18 cellular contexts compared by ENCODE assay signal in genomic region chr2:144096531-144096930, GRCh38.
"Had no signal": no experiment of that assay in that cellular context is flagged by ENCODE, and none has a peak within 500 bp of the region (broad histone marks: within the 10 kb centered on the region; RNA-seq: fewer than 3 reads in every experiment).

No MANE protein-coding gene starts in this region.

- H3K4me1 Mint-ChIP-seq: neural progenitor cell had no signal

- H2AFZ ChIP-seq: hepatocyte, neural progenitor cell had no signal

- FAIRE-seq: islet of Langerhans had no signal

- H3K4me3 ChIP-seq: hepatocyte, neural progenitor cell, prostate gland, tibial nerve, vagina had no signal

- H3K4me1 ChIP-seq: neural progenitor cell, prostate gland, tibial nerve, vagina had no signal

- H3K9me3 ChIP-seq: prostate gland, vagina had no signal

- H3K9ac ChIP-seq: neural progenitor cell had no signal

- H3K4me3 Mint-ChIP-seq: activated B cell treated with CpG ODN at 0.5 μM for 24 hours; activated CD4-positive, alpha-beta memory T cell treated with anti-CD3 and anti-CD28 coated beads, Interleukin-2, amount 10 ng/mL, durations not matched to agents 7 days and 5 days; activated CD8-positive, alpha-beta memory T cell treated with anti-CD3 and anti-CD28 coated beads, Interleukin-2, amount 10 ng/mL, durations not matched to agents 7 days and 5 days; activated naive CD8-positive, alpha-beta T cell; naive thymus-derived CD4-positive, alpha-beta T cell; neural progenitor cell; stimulated activated naive CD8-positive, alpha-beta T cell treated with anti-CD3 and anti-CD28 coated beads, Interleukin-15, Interleukin-2, amounts not matched to agents 100 ng/mL and 50 ng/mL, for 24 hours had no signal

- H3K27ac Mint-ChIP-seq: activated B cell treated with CpG ODN at 0.5 μM for 24 hours; activated CD4-positive, alpha-beta memory T cell treated with anti-CD3 and anti-CD28 coated beads, Interleukin-2, amount 10 ng/mL, durations not matched to agents 7 days and 5 days; activated naive CD8-positive, alpha-beta T cell; naive thymus-derived CD4-positive, alpha-beta T cell; neural progenitor cell; stimulated activated naive CD8-positive, alpha-beta T cell treated with anti-CD3 and anti-CD28 coated beads, Interleukin-15, Interleukin-2, amounts not matched to agents 100 ng/mL and 50 ng/mL, for 24 hours had no signal

- H3K27ac ChIP-seq: foreskin keratinocyte, hepatocyte, neural progenitor cell, prostate gland, tibial nerve, vagina had no signal

- ATAC-seq: foreskin keratinocyte; left cardiac atrium; naive thymus-derived CD4-positive, alpha-beta T cell; right cardiac atrium had no signal

- DNase-seq: activated B cell treated with CpG ODN at 0.5 μM for 24 hours; activated CD4-positive, alpha-beta memory T cell treated with anti-CD3 and anti-CD28 coated beads, Interleukin-2, amount 10 ng/mL, durations not matched to agents 7 days and 5 days; activated CD4-positive, alpha-beta T cell treated with anti-CD3 and anti-CD28 coated beads for 4 hours; activated CD8-positive, alpha-beta memory T cell treated with anti-CD3 and anti-CD28 coated beads, Interleukin-2, amount 10 ng/mL, durations not matched to agents 7 days and 5 days; effector CD4-positive, alpha-beta T cell; foreskin keratinocyte; left cardiac atrium; mesendoderm; naive thymus-derived CD4-positive, alpha-beta T cell; right cardiac atrium had no signal

- H3K36me3 ChIP-seq: prostate gland, vagina had no signal

- H3K27me3 Mint-ChIP-seq: activated B cell treated with CpG ODN at 0.5 μM for 24 hours; activated CD4-positive, alpha-beta memory T cell treated with anti-CD3 and anti-CD28 coated beads, Interleukin-2, amount 10 ng/mL, durations not matched to agents 7 days and 5 days; activated CD8-positive, alpha-beta memory T cell treated with anti-CD3 and anti-CD28 coated beads, Interleukin-2, amount 10 ng/mL, durations not matched to agents 7 days and 5 days; activated naive CD8-positive, alpha-beta T cell; naive thymus-derived CD4-positive, alpha-beta T cell; stimulated activated naive CD8-positive, alpha-beta T cell treated with anti-CD3 and anti-CD28 coated beads, Interleukin-15, Interleukin-2, amounts not matched to agents 100 ng/mL and 50 ng/mL, for 24 hours had no signal

- H3K27me3 ChIP-seq: foreskin keratinocyte, hepatocyte, neural progenitor cell, tibial nerve, vagina had no signal

- H3K4me2 ChIP-seq: hepatocyte, neural progenitor cell had no signal

- H3K79me2 ChIP-seq: hepatocyte had no signal
